14 cellular contexts compared by ENCODE assay signal in the genomic region with DNA sequence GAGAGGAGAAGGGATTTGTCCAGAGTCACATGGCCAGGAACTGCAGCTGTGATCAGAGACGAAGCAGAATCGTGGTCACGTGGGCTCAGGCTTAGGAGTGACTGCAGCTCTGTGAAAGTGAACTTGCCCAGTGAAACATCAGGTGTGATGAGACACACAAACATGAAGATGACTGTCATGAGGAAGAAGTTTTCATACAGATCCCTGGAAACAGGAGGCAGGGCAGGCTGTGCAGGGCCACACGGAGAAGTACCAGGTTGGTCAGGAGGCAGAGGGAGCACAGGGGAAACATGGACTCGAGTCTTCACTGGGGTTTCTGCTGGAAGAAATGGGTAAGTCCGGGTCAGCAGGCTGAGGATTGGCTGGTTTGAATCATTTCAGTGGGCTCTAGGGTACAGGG.
"Had no signal": no experiment of that assay in that cellular context is flagged by ENCODE, and none has a peak within 500 bp of the region (broad histone marks: within the 10 kb centered on the region; RNA-seq: fewer than 3 reads in every experiment).

No MANE protein-coding gene starts in this region.

- ATAC-seq: foreskin keratinocyte, left lobe of liver had no signal

- H3K27ac ChIP-seq: colonic mucosa, foreskin keratinocyte, parathyroid adenoma, right atrium auricular region had no signal

- H3K4me1 ChIP-seq: colonic mucosa, foreskin keratinocyte, parathyroid adenoma, right atrium auricular region had no signal

- H3K36me3 ChIP-seq: colonic mucosa, right atrium auricular region had no signal

- DNase-seq: cerebellar nuclear complex; dermis blood vessel endothelial cell; foreskin keratinocyte; hippocampal formation; kidney glomerular epithelial cell; occipital lobe; stimulated activated CD4-positive, alpha-beta T cell treated with anti-CD3 and anti-CD28 coated beads, Interleukin-2, amount 100 ng/mL, for 48 hours; stimulated activated naive CD4-positive, alpha-beta T cell treated with Interleukin-2 at 50 U/mL for 16 hours; trophoblast cell had no signal

- H3K27ac Mint-ChIP-seq: nephron had no signal

- H3K4me3 ChIP-seq: colonic mucosa, right atrium auricular region had no signal

- H2AFZ ChIP-seq: parathyroid adenoma had no signal

- H3K4me3 Mint-ChIP-seq: nephron had no signal

- H3K9me3 ChIP-seq: colonic mucosa had no signal

- H3K9ac ChIP-seq: parathyroid adenoma had no signal

- H3K4me1 Mint-ChIP-seq: nephron had no signal

- H3K27me3 ChIP-seq: colonic mucosa, foreskin keratinocyte, right atrium auricular region had no signal
